In the genomic region with DNA sequence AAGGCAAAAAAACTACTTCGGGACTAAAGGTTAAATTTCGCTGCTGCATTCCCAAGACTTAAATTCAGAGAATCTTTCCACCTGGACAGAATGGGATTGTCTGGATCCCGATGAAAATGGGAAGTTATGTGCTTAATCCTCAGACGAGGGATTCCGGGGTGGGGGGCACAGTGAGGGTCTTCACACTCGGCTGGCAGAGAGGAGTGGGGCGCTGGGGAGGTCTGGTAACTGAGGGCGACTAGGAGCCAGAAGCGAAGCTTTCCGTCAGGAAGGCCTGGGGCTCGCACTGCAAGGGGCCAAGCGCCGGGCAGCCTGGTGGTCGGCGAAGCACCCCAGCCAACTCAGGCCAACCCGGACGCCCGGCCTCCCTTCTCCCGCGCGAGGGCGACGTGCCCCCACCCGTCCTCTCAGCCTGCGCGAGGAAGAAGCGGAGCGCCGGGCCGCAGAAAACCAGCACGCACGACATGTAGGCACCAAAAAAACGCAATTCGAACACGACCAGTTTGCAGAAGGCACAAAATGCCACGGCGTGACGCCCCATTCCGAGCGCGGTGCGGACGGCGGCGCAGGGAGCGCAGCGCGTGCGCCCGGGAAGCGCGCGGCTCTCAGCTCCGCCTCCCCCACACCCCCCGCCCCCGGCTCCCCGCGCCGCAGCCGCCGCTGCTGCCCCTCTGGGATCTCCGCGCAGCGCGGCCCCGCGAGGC, we compare ENCODE assay signal across 1 cellular context.
A peak's percentile ranks its signal among the peaks of the same experiment; 100 is the strongest.
TF ChIP-seq lines count a peak whose summit lies in the region.

No MANE protein-coding gene starts in this region.

TF ChIP-seq in HepG2, 621 proteins besides CTCF, POLR2A, EP300 and RAD21 (continued from another document and continues in another):
- TF ChIP-seq, protein P1, sequence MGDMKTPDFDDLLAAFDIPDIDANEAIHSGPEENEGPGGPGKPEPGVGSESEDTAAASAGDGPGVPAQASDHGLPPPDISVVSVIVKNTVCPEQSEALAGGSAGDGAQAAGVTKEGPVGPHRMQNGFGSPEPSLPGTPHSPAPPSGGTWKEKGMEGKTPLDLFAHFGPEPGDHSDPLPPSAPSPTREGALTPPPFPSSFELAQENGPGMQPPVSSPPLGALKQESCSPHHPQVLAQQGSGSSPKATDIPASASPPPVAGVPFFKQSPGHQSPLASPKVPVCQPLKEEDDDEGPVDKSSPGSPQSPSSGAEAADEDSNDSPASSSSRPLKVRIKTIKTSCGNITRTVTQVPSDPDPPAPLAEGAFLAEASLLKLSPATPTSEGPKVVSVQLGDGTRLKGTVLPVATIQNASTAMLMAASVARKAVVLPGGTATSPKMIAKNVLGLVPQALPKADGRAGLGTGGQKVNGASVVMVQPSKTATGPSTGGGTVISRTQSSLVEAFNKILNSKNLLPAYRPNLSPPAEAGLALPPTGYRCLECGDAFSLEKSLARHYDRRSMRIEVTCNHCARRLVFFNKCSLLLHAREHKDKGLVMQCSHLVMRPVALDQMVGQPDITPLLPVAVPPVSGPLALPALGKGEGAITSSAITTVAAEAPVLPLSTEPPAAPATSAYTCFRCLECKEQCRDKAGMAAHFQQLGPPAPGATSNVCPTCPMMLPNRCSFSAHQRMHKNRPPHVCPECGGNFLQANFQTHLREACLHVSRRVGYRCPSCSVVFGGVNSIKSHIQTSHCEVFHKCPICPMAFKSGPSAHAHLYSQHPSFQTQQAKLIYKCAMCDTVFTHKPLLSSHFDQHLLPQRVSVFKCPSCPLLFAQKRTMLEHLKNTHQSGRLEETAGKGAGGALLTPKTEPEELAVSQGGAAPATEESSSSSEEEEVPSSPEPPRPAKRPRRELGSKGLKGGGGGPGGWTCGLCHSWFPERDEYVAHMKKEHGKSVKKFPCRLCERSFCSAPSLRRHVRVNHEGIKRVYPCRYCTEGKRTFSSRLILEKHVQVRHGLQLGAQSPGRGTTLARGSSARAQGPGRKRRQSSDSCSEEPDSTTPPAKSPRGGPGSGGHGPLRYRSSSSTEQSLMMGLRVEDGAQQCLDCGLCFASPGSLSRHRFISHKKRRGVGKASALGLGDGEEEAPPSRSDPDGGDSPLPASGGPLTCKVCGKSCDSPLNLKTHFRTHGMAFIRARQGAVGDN (CRISPR knock-in tag; IDR thresholded peaks at IDR 0.05): peak; percentile 93
- no peak for TF ChIP-seq TBL1XR1 (IDR thresholded peaks at IDR 0.05; ENCODE audit: borderline replicate concordance, low read length, partially characterized antibody)
- TF ChIP-seq NCOA2 (CRISPR knock-in tag; IDR thresholded peaks at IDR 0.05): no peak
- TF ChIP-seq ZKSCAN8 (CRISPR knock-in tag; IDR thresholded peaks at IDR 0.05; ENCODE audit: borderline replicate concordance): 0 out of 2 replicates have a peak, but pooled peaks have one; percentile 40
- TF ChIP-seq, protein P2, sequence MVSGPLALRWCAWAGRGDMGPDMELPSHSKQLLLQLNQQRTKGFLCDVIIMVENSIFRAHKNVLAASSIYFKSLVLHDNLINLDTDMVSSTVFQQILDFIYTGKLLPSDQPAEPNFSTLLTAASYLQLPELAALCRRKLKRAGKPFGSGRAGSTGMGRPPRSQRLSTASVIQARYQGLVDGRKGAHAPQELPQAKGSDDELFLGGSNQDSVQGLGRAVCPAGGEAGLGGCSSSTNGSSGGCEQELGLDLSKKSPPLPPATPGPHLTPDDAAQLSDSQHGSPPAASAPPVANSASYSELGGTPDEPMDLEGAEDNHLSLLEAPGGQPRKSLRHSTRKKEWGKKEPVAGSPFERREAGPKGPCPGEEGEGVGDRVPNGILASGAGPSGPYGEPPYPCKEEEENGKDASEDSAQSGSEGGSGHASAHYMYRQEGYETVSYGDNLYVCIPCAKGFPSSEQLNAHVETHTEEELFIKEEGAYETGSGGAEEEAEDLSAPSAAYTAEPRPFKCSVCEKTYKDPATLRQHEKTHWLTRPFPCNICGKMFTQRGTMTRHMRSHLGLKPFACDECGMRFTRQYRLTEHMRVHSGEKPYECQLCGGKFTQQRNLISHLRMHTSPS (CRISPR knock-in tag; IDR thresholded peaks at IDR 0.05; ENCODE audit: low read depth): no peak
- TF ChIP-seq PHF5A (CRISPR knock-in tag; IDR thresholded peaks at IDR 0.05; ENCODE audit: low read depth, unreplicated experiment): no peak
- TF ChIP-seq, protein P3, sequence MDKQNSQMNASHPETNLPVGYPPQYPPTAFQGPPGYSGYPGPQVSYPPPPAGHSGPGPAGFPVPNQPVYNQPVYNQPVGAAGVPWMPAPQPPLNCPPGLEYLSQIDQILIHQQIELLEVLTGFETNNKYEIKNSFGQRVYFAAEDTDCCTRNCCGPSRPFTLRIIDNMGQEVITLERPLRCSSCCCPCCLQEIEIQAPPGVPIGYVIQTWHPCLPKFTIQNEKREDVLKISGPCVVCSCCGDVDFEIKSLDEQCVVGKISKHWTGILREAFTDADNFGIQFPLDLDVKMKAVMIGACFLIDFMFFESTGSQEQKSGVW (CRISPR knock-in tag; IDR thresholded peaks at IDR 0.05; ENCODE audit: borderline replicate concordance): no peak
- TF ChIP-seq, protein P4, sequence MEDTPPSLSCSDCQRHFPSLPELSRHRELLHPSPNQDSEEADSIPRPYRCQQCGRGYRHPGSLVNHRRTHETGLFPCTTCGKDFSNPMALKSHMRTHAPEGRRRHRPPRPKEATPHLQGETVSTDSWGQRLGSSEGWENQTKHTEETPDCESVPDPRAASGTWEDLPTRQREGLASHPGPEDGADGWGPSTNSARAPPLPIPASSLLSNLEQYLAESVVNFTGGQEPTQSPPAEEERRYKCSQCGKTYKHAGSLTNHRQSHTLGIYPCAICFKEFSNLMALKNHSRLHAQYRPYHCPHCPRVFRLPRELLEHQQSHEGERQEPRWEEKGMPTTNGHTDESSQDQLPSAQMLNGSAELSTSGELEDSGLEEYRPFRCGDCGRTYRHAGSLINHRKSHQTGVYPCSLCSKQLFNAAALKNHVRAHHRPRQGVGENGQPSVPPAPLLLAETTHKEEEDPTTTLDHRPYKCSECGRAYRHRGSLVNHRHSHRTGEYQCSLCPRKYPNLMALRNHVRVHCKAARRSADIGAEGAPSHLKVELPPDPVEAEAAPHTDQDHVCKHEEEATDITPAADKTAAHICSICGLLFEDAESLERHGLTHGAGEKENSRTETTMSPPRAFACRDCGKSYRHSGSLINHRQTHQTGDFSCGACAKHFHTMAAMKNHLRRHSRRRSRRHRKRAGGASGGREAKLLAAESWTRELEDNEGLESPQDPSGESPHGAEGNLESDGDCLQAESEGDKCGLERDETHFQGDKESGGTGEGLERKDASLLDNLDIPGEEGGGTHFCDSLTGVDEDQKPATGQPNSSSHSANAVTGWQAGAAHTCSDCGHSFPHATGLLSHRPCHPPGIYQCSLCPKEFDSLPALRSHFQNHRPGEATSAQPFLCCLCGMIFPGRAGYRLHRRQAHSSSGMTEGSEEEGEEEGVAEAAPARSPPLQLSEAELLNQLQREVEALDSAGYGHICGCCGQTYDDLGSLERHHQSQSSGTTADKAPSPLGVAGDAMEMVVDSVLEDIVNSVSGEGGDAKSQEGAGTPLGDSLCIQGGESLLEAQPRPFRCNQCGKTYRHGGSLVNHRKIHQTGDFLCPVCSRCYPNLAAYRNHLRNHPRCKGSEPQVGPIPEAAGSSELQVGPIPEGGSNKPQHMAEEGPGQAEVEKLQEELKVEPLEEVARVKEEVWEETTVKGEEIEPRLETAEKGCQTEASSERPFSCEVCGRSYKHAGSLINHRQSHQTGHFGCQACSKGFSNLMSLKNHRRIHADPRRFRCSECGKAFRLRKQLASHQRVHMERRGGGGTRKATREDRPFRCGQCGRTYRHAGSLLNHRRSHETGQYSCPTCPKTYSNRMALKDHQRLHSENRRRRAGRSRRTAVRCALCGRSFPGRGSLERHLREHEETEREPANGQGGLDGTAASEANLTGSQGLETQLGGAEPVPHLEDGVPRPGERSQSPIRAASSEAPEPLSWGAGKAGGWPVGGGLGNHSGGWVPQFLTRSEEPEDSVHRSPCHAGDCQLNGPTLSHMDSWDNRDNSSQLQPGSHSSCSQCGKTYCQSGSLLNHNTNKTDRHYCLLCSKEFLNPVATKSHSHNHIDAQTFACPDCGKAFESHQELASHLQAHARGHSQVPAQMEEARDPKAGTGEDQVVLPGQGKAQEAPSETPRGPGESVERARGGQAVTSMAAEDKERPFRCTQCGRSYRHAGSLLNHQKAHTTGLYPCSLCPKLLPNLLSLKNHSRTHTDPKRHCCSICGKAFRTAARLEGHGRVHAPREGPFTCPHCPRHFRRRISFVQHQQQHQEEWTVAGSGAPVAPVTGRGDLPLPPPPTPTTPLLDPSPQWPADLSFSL (CRISPR knock-in tag; IDR thresholded peaks at IDR 0.05): 0 out of 2 replicates have a peak, but pooled peaks have one; percentile 13
- TF ChIP-seq, protein P5, sequence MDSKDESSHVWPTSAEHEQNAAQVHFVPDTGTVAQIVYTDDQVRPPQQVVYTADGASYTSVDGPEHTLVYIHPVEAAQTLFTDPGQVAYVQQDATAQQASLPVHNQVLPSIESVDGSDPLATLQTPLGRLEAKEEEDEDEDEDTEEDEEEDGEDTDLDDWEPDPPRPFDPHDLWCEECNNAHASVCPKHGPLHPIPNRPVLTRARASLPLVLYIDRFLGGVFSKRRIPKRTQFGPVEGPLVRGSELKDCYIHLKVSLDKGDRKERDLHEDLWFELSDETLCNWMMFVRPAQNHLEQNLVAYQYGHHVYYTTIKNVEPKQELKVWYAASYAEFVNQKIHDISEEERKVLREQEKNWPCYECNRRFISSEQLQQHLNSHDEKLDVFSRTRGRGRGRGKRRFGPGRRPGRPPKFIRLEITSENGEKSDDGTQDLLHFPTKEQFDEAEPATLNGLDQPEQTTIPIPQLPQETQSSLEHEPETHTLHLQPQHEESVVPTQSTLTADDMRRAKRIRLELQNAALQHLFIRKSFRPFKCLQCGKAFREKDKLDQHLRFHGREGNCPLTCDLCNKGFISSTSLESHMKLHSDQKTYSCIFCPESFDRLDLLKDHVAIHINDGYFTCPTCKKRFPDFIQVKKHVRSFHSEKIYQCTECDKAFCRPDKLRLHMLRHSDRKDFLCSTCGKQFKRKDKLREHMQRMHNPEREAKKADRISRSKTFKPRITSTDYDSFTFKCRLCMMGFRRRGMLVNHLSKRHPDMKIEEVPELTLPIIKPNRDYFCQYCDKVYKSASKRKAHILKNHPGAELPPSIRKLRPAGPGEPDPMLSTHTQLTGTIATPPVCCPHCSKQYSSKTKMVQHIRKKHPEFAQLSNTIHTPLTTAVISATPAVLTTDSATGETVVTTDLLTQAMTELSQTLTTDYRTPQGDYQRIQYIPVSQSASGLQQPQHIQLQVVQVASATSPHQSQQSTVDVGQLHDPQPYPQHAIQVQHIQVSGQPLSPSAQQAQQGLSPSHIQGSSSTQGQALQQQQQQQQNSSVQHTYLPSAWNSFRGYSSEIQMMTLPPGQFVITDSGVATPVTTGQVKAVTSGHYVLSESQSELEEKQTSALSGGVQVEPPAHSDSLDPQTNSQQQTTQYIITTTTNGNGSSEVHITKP (CRISPR knock-in tag; IDR thresholded peaks at IDR 0.05; ENCODE audit: low read depth): no peak
- TF ChIP-seq ARNT2 (CRISPR knock-in tag; IDR thresholded peaks at IDR 0.05; ENCODE audit: low read depth): no peak; the same call in 1 of the 2 replicates
- no peak for TF ChIP-seq HNF4G (IDR thresholded peaks at IDR 0.05; ENCODE audit: borderline replicate concordance, low read depth, low read length)
- TF ChIP-seq HNF4G (CRISPR knock-in tag; IDR thresholded peaks at IDR 0.05; ENCODE audit: borderline replicate concordance, low read depth): no peak
- TF ChIP-seq REPIN1 (CRISPR knock-in tag; IDR thresholded peaks at IDR 0.05; ENCODE audit: borderline replicate concordance, low read depth): no peak
- peak; percentile 79 for TF ChIP-seq ZMYM3 (CRISPR knock-in tag; IDR thresholded peaks at IDR 0.05)
- peak; percentile 37; the same call in 1 of the 2 replicates for TF ChIP-seq KLF11 (CRISPR knock-in tag; IDR thresholded peaks at IDR 0.05)
- TF ChIP-seq RFX3 (CRISPR knock-in tag; IDR thresholded peaks at IDR 0.05): no peak
- peak; percentile 86 for TF ChIP-seq NAIF1 (CRISPR knock-in tag; IDR thresholded peaks at IDR 0.05; ENCODE audit: borderline replicate concordance)
- peak; percentile 96 for TF ChIP-seq ZNF225 (CRISPR knock-in tag; IDR thresholded peaks at IDR 0.05)
- no peak for TF ChIP-seq ZNF652 (CRISPR knock-in tag; IDR thresholded peaks at IDR 0.05; ENCODE audit: borderline replicate concordance, low read depth)
- no peak for TF ChIP-seq ZMAT3 (CRISPR knock-in tag; conservative IDR thresholded peaks at IDR 0.05)
- no peak for TF ChIP-seq GATA4 (IDR thresholded peaks at IDR 0.05; ENCODE audit: borderline replicate concordance, low read depth)
- peak; percentile 80 for TF ChIP-seq RBFOX2 (IDR thresholded peaks at IDR 0.05; ENCODE audit: low read depth, low read length)
- no peak for TF ChIP-seq RBAK (CRISPR knock-in tag; IDR thresholded peaks at IDR 0.05)
